17 cellular contexts compared by ENCODE assay signal in the genomic region with DNA sequence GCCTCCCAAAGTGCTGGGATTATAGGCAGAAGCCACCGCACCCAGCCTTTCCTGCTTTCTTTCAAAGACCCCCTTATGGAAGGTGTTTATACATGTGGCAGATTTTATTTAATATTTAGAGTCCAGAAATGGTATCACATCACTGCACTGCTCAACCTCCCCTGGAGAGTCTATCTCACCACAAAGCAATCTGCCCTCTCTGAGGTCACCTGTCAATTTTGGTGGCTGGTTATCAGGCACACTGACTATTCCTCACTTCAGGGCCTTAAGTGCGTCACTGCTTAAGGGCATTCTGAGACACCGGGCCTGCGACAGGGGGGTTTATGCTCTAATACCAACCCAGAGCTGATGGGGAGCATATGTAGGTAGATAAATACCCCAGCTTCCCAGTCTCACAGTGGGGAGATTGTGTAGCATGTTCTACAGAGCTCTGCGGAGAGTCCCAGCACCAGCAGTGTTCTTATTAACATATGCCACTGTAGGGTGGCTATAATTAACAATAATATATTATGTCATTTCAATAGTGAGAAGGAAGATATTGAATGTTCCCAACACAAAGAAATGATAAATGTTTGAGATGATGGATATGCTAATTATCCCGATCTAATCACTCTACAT. TPM values are rescaled to one million over a fixed set of nuclear protein-coding genes. Genes with fewer than 3 reads are reported as not detected.
DNase-seq lines count a peak whose midpoint lies in the region; ATAC-seq and TF ChIP-seq lines count a peak whose summit lies in the region.
"Had no signal": no experiment of that assay in that cellular context is flagged by ENCODE, and none has a peak within 500 bp of the region (broad histone marks: within the 10 kb centered on the region; RNA-seq: fewer than 3 reads in every experiment).

No MANE protein-coding gene starts in this region.

- no peak overlapping the region for H4K8ac ChIP-seq in H9 (replicated peaks; ENCODE audit: insufficient read length, low read depth, low read length)
- H4K8ac ChIP-seq in neuronal stem cell (ENCODE audit: low read depth, low read length) = no peak overlapping the region

- H3K9ac ChIP-seq in H9 (ENCODE audit: extremely low read depth, insufficient read length, low read length) (no peak overlapping the region), neuronal stem cell (ENCODE audit: low read depth, low read length, poor library complexity) (no peak overlapping the region)

- H3K27me3 ChIP-seq in H9 (ENCODE audit: insufficient read depth, low read length) = no peaks in the 10 kb centered on the region
- no peaks in the 10 kb centered on the region for H3K27me3 ChIP-seq in WERI-Rb-1 (ENCODE audit: insufficient read depth, low read depth, severe bottlenecking)
- no peaks in the 10 kb centered on the region for H3K27me3 ChIP-seq in neuronal stem cell (ENCODE audit: control insufficient read depth in 3 of 3, insufficient read depth in 3 of 3, low read depth in 1 of 3, low read length in 3 of 3)

- H3K36me3 ChIP-seq in WERI-Rb-1 (no peaks in the 10 kb centered on the region), neuronal stem cell (replicated peaks in 1 of 2; ENCODE audit: control insufficient read depth in 2 of 2, insufficient read depth in 2 of 2, low read length in 2 of 2) (no peaks in the 10 kb centered on the region)

- H3K23ac ChIP-seq in H9 (ENCODE audit: insufficient read length, low read depth, low read length) (no peak overlapping the region), neuronal stem cell (ENCODE audit: low read depth, low read length, poor library complexity) (no peak overlapping the region)

- H3K56ac ChIP-seq in H9 (ENCODE audit: insufficient read length, low read depth, low read length) = no peak overlapping the region

- no CpG with 5 or more reads among the region's 6 CpGs for WGBS in H9 (ENCODE audit: extremely low coverage, insufficient read length, low lambda C conversion rate)
- no CpG with 5 or more reads among the region's 6 CpGs for WGBS in neuronal stem cell (ENCODE audit: extremely low coverage in 2 of 2, insufficient read length in 2 of 2, insufficient replicate concordance in 1 of 2), 2 donors

- H4K20me1 ChIP-seq in H9 (ENCODE audit: control insufficient read depth, insufficient read depth, insufficient read length) = no peaks in the 10 kb centered on the region

- no peak overlapping the region for H3K4me2 ChIP-seq in H9 (ENCODE audit: insufficient read depth, insufficient read length, low read length)
- H3K4me2 ChIP-seq in neuronal stem cell (ENCODE audit: insufficient read depth, low read length, poor library complexity, severe bottlenecking) = no peak overlapping the region

- no peak overlapping the region for H4K91ac ChIP-seq in H9 (ENCODE audit: insufficient read length, low read depth, low read length)
- H4K91ac ChIP-seq in neuronal stem cell (ENCODE audit: low read depth, low read length, poor library complexity) = no peak overlapping the region

- H3K14ac ChIP-seq in H9 (ENCODE audit: insufficient read depth, low read length) (no peak overlapping the region), neuronal stem cell (ENCODE audit: low read length) (no peak overlapping the region)

- H2BK120ac ChIP-seq in H9 (ENCODE audit: low read depth, low read length, poor library complexity, severe bottlenecking) (no peak overlapping the region), neuronal stem cell (ENCODE audit: low read depth, low read length) (no peak overlapping the region)

- no peak overlapping the region for H3K18ac ChIP-seq in H9 (ENCODE audit: insufficient read length, low read depth, low read length)
- H3K18ac ChIP-seq in neuronal stem cell (ENCODE audit: low read length) = peak overlapping the region; percentile 50

- no peaks in the 10 kb centered on the region for H3K9me3 ChIP-seq in H9 (ENCODE audit: control insufficient read depth, low read depth, low read length)
- H3K9me3 ChIP-seq in WERI-Rb-1 (ENCODE audit: severe bottlenecking) = peaks cover 7% of the 10 kb centered on the region
- H3K9me3 ChIP-seq in neuronal stem cell (replicated peaks in 1 of 2; ENCODE audit: control insufficient read depth in 2 of 2, insufficient read depth in 1 of 2, low read depth in 1 of 2, low read length in 2 of 2) = peaks cover 0 to 3% of the 10 kb centered on the region in 2 donors

- no peaks in the 10 kb centered on the region for H3K79me2 ChIP-seq in H9 (ENCODE audit: insufficient read depth, low read length)

- H3K9me3 Mint-ChIP-seq in H9 = peaks cover 12 to 15% of the 10 kb centered on the region in 2 experiments
- H3K9me3 Mint-ChIP-seq: T-helper 1 cell treated with Interleukin-12 subunit alpha and Interleukin-12 subunit beta and Interleukin-4 antibody, amounts not matched to agents 30 μg/mL and 1 μg/mL, for 36 hours had no signal

- H3K27ac ChIP-seq in H9 (ENCODE audit: insufficient read length, low read depth, low read length) = no peak overlapping the region
- H3K27ac ChIP-seq in WERI-Rb-1 = peak overlapping the region; percentile 75
- no peak overlapping the region for H3K27ac ChIP-seq in neuronal stem cell (replicated peaks; ENCODE audit: low read length)
- H3K27ac ChIP-seq: C4-2B had no signal

- no peak overlapping the region for H3K4me3 ChIP-seq in WERI-Rb-1 (ENCODE audit: low read depth, low read length)
- H3K4me3 ChIP-seq in neuronal stem cell (ENCODE audit: low read length in 2 of 2) = no peak overlapping the region

- no peak overlapping the region for H4K5ac ChIP-seq in H9 (ENCODE audit: insufficient read length, low read depth, low read length)

- H2BK15ac ChIP-seq in H9 (ENCODE audit: low read depth, low read length) (no peak overlapping the region), neuronal stem cell (ENCODE audit: low read length) (no peak overlapping the region)

- DNase-seq in NCI-H1417 (lab: John Stamatoyannopoulos, UW) = peak in 2 of 3 experiments; percentile 46 to 75
- DNase-seq in NCI-H1417 treated with DMSO at 0.1 percent for 48 hours (lab: John Stamatoyannopoulos, UW) = no peak
- no peak for DNase-seq in H9
- DNase-seq in WERI-Rb-1 = peak; percentile 68
- DNase-seq in neuronal stem cell (ENCODE audit: low spot score) = no peak
- no peak for DNase-seq in UCSD-AML1 (lab: John Stamatoyannopoulos, UW; ENCODE audit: unreplicated experiment)
- no peak for DNase-seq in dedifferentiated amniotic fluid mesenchymal stem cell (ENCODE audit: extremely low spot score)
- DNase-seq: Calu3; CD8-positive, alpha-beta memory T cell; HCEC 1CT; KBM-7; NCI-H1092; NCI-H226; Right ventricle myocardium superior had no signal

- peaks cover 0 to 12% (median 2%) of the 10 kb centered on the region in 3 experiments; a peak in 2 of 7 replicates for H3K36me3 Mint-ChIP-seq in H9 (ENCODE audit: insufficient read depth in 1 of 3, low read depth in 3 of 3)
- H3K36me3 Mint-ChIP-seq: CD8-positive, alpha-beta memory T cell had no signal

- no peak overlapping the region for H3K4me3 Mint-ChIP-seq in H9
- H3K4me3 Mint-ChIP-seq: CD8-positive, alpha-beta memory T cell; T-helper 1 cell treated with Interleukin-12 subunit alpha and Interleukin-12 subunit beta and Interleukin-4 antibody, amounts not matched to agents 30 μg/mL and 1 μg/mL, for 36 hours had no signal

- H2BK20ac ChIP-seq in H9 (ENCODE audit: low read depth, low read length, poor library complexity, severe bottlenecking) = no peak overlapping the region

- no peak overlapping the region for H2AK5ac ChIP-seq in H9 (ENCODE audit: insufficient read length, low read length)
- H2AK5ac ChIP-seq in neuronal stem cell (ENCODE audit: low read depth, low read length) = no peak overlapping the region

- H2BK5ac ChIP-seq in H9 (ENCODE audit: insufficient read length, low read length) (no peak overlapping the region), neuronal stem cell (ENCODE audit: low read length) (no peak overlapping the region)

- H3K4me1 Mint-ChIP-seq in H9 = peaks cover 31 to 32% of the 10 kb centered on the region in 2 experiments
- H3K4me1 Mint-ChIP-seq: CD8-positive, alpha-beta memory T cell had no signal

- H3K23me2 ChIP-seq in H9 (ENCODE audit: insufficient read length, low read depth, low read length, poor library complexity, severe bottlenecking) = no peaks in the 10 kb centered on the region

- H2BK12ac ChIP-seq in H9 (ENCODE audit: insufficient read length, low read depth, low read length) = no peak overlapping the region
- H2BK12ac ChIP-seq in neuronal stem cell (ENCODE audit: low read length) = peak overlapping the region; percentile 12

- peak overlapping the region; percentile 23 to 54 (median 33); a peak in 2 of 7 replicates for H3K27ac Mint-ChIP-seq in H9
- H3K27ac Mint-ChIP-seq: CD8-positive, alpha-beta memory T cell; T-helper 1 cell treated with Interleukin-12 subunit alpha and Interleukin-12 subunit beta and Interleukin-4 antibody, amounts not matched to agents 30 μg/mL and 1 μg/mL, for 36 hours had no signal

- no peak for ATAC-seq in GM19324 (IDR thresholded peaks at IDR 0.05; ENCODE audit: low FRiP score, unreplicated experiment)

- TF ChIP-seq CTCF in H9 (conservative IDR thresholded peaks at IDR 0.05) (no peak), WERI-Rb-1 (IDR thresholded peaks at IDR 0.05; ENCODE audit: low read depth, low read length) (no peak)

- H3K79me1 ChIP-seq in H9 (ENCODE audit: insufficient read depth, low read depth, low read length, poor library complexity, severe bottlenecking) (no peaks in the 10 kb centered on the region), neuronal stem cell (ENCODE audit: low read depth, low read length) (no peaks in the 10 kb centered on the region)

- H3K4me1 ChIP-seq in H9 (ENCODE audit: insufficient read depth, low read length) = peaks cover 4% of the 10 kb centered on the region
- H3K4me1 ChIP-seq in neuronal stem cell (ENCODE audit: control insufficient read depth in 2 of 2, insufficient read depth in 1 of 2, low read depth in 1 of 2, low read length in 2 of 2) = peaks cover 4 to 12% of the 10 kb centered on the region in 2 donors

- no peak overlapping the region for H3T11ph ChIP-seq in H9 (ENCODE audit: low read length)

- H3K4ac ChIP-seq in H9 (ENCODE audit: low read depth, low read length) = no peak overlapping the region
- no peak overlapping the region for H3K4ac ChIP-seq in neuronal stem cell (ENCODE audit: low read length)

- no peaks in the 10 kb centered on the region for H3K27me3 Mint-ChIP-seq in H9 (ENCODE audit: low read depth)

- H2AFZ ChIP-seq in H9 (ENCODE audit: low read length) (no peak overlapping the region), neuronal stem cell (ENCODE audit: low read length) (peak overlapping the region; percentile 28)

RNA-seq across cellular contexts. Expression of gene ZDBF2, which starts 42.7 kb away (rescaled TPM):
- total RNA-seq in H9 (2021) = 29.1 and 31.8 TPM in 2 replicates
- polyA plus RNA-seq in neuronal stem cell (2013, experiment 1 of 2) = 8.7 TPM
- 9.2 TPM for polyA plus RNA-seq in neuronal stem cell (2013, experiment 2 of 2)
- total RNA-seq: Calu3 had no signal

Comparison
In these comparisons a context has a peak if more than half of its experiments do, and no peak if none do; other contexts are left out.
1. DNase-seq: peak in NCI-H1417 (2 of 3) and WERI-Rb-1 (single experiment); none in NCI-H1417 treated with DMSO at 0.1 percent for 48 hours (single experiment), H9 (single experiment), neuronal stem cell (single experiment), UCSD-AML1 (single experiment) and dedifferentiated amniotic fluid mesenchymal stem cell (single experiment).